7 cellular contexts compared by ENCODE assay signal in genomic region chr2:118186110-118186857, GRCh38.
A peak's percentile ranks its signal among the peaks of the same experiment; 100 is the strongest.
DNase-seq lines count a peak whose midpoint lies in the region; ATAC-seq and TF ChIP-seq lines count a peak whose summit lies in the region.

No MANE protein-coding gene starts in this region.

- in situ Hi-C loops in astrocyte of the spinal cord (cut with HindIII; ENCODE audit: low sequenced_read_pairs) = no loop called here

- intact Hi-C loops in sigmoid colon (cut with DNase I) = loop anchor here (2.0 to 10.0 kb wide), 4 partner anchors 36 to 1179 kb away; partner anchors contain the start of genes C2orf76, CCDC93, DBI and DDX18

- H3K4me3 ChIP-seq in astrocyte of the spinal cord (ENCODE audit: low read depth, low read length) = peak overlapping the region; percentile 71
- peak overlapping the region; percentile 44 to 64 (median 58) for H3K4me3 ChIP-seq in sigmoid colon

- H3K27ac ChIP-seq in sigmoid colon = peak overlapping the region; percentile 88 to 91 (median 90)

- TF ChIP-seq POLR2A in GM15510 (IDR thresholded peaks at IDR 0.05; ENCODE audit: borderline replicate concordance, extremely low read depth, insufficient read length) (peak; percentile 67), sigmoid colon (IDR thresholded peaks at IDR 0.05) (peak in 1 of 2 donors; percentile 35)

- peaks cover 0 to 13% (median 5%) of the 10 kb centered on the region in 4 donors for H3K4me1 ChIP-seq in sigmoid colon

- no peaks in the 10 kb centered on the region for H3K9me3 ChIP-seq in sigmoid colon

- DNase-seq in NCI-H146 (lab: John Stamatoyannopoulos, UW) = peak; percentile 82
- DNase-seq in T-helper 22 cell (ENCODE audit: low read depth) = peak; percentile 74
- peak; percentile 85 for DNase-seq in astrocyte of the spinal cord (ENCODE audit: low read depth, low spot score)
- DNase-seq in iPS DF 19.7 (ENCODE audit: low read depth, low spot score) = peak; percentile 70
- peak; percentile 96 for DNase-seq in sigmoid colon

- 11 to 13% methylated on average over 52 of the region's 52 CpGs for WGBS in sigmoid colon, 2 donors

- ATAC-seq in HG02852 (IDR thresholded peaks at IDR 0.05; ENCODE audit: unreplicated experiment) = peak; percentile 93

- no peak for TF ChIP-seq EP300 in sigmoid colon (IDR thresholded peaks at IDR 0.05)

- no peaks in the 10 kb centered on the region for H3K36me3 ChIP-seq in sigmoid colon

- no peaks in the 10 kb centered on the region for H3K27me3 ChIP-seq in sigmoid colon

- TF ChIP-seq CTCF in astrocyte of the spinal cord (IDR thresholded peaks at IDR 0.05; ENCODE audit: low read depth, low read length) (no peak), sigmoid colon (IDR thresholded peaks at IDR 0.05) (no peak)

Comparison
In these comparisons a context has a peak if more than half of its experiments do, and no peak if none do; other contexts are left out.
1. Peak in every context shown above with its lines: DNase-seq, ATAC-seq, H3K4me3 ChIP-seq and H3K27ac ChIP-seq.